13 cellular contexts compared by ENCODE assay signal in the genomic region with DNA sequence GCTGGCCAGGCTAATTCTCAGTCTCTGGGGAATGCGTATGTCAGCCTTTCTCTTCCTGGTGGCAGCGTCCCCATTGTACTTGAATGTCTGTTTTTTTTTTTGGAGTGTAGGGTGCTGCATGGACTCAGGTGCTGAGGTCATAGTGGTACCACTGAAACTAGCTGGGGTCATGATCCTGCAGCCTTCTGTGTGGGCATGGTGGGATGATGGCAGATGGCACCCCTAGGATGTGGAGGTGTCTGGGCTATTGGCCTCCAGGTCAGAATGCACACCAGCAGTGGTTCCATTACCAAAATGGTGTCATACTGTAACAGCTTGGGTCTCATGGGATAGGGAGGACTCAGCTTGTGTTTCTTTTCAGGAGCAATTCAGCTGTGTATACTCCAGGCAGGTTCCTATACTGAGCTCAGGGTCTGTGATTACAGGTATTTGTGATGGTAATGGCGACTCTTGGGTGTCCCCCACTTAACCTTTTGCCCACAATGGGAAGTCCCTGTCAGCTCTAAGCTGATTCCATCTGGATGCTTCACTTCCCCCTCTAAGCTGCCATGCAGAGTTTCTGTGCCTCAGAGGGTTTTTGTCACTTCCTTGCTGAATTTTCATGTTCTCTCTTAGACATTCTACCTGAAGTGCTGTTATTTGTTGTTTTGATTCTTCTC. TPM values are rescaled to one million over a fixed set of nuclear protein-coding genes. Genes with fewer than 3 reads are reported as not detected.
DNase-seq lines count a peak whose midpoint lies in the region; ATAC-seq and TF ChIP-seq lines count a peak whose summit lies in the region.
"Had no signal": no experiment of that assay in that cellular context is flagged by ENCODE, and none has a peak within 500 bp of the region (broad histone marks: within the 10 kb centered on the region; RNA-seq: fewer than 3 reads in every experiment).

No MANE protein-coding gene starts in this region.

- no peaks in the 10 kb centered on the region for H3K27me3 ChIP-seq in effector memory CD4-positive, alpha-beta T cell (replicated peaks; ENCODE audit: control insufficient read depth, insufficient read depth, low read length, poor library complexity, severe bottlenecking)

- peak; percentile 66 for ATAC-seq in GM18517 (IDR thresholded peaks at IDR 0.05; ENCODE audit: unreplicated experiment)
- ATAC-seq in GM21447 (IDR thresholded peaks at IDR 0.05; ENCODE audit: unreplicated experiment): peak; percentile 72
- peak; percentile 68 for ATAC-seq in HG03342 (IDR thresholded peaks at IDR 0.05; ENCODE audit: unreplicated experiment)

- no peaks in the 10 kb centered on the region for H3K4me1 Mint-ChIP-seq in type B pancreatic cell (ENCODE audit: unreplicated experiment)

- H3K4me3 Mint-ChIP-seq in type B pancreatic cell: no peak overlapping the region
- H3K4me3 Mint-ChIP-seq: HFFc6; immature natural killer cell; T-helper 1 cell treated with Interleukin-12 subunit alpha and Interleukin-12 subunit beta and Interleukin-4 antibody, amounts not matched to agents 30 μg/mL and 1 μg/mL, for 36 hours had no signal

- H3K4me3 ChIP-seq in effector memory CD4-positive, alpha-beta T cell (ENCODE audit: insufficient read depth, low read depth, low read length, poor library complexity, severe bottlenecking): no peak overlapping the region

- H3K9me3 Mint-ChIP-seq in type B pancreatic cell: peaks cover 12% of the 10 kb centered on the region

- peaks cover 10% of the 10 kb centered on the region for H3K36me3 ChIP-seq in effector memory CD4-positive, alpha-beta T cell (ENCODE audit: control insufficient read depth, insufficient read depth, low read length)

- H3K4me1 ChIP-seq in effector memory CD4-positive, alpha-beta T cell (ENCODE audit: control insufficient read depth, insufficient read depth, low read length, poor library complexity, severe bottlenecking): no peaks in the 10 kb centered on the region

- H3K36me3 Mint-ChIP-seq in type B pancreatic cell: peaks cover 52% of the 10 kb centered on the region

- no peaks in the 10 kb centered on the region for H3K9me3 ChIP-seq in effector memory CD4-positive, alpha-beta T cell (ENCODE audit: control insufficient read depth, low read length)

- H3K27me3 Mint-ChIP-seq in type B pancreatic cell: no peaks in the 10 kb centered on the region

- H3K27ac ChIP-seq in effector memory CD4-positive, alpha-beta T cell (ENCODE audit: insufficient read depth, low read length, poor library complexity, severe bottlenecking): no peak overlapping the region

- no peak overlapping the region for H3K27ac Mint-ChIP-seq in type B pancreatic cell
- H3K27ac Mint-ChIP-seq: HFFc6; immature natural killer cell; T-helper 1 cell treated with Interleukin-12 subunit alpha and Interleukin-12 subunit beta and Interleukin-4 antibody, amounts not matched to agents 30 μg/mL and 1 μg/mL, for 36 hours had no signal

- DNase-seq in iPS DF 4.7 (ENCODE audit: extremely low read depth, low spot score) (peak; percentile 62), COLO668 (lab: John Stamatoyannopoulos, UW; ENCODE audit: unreplicated experiment) (no peak), type B pancreatic cell (ENCODE audit: extremely low spot score, unreplicated experiment) (no peak), NAMALWA (ENCODE audit: low spot score) (no peak)
- no peak for DNase-seq in effector memory CD4-positive, alpha-beta T cell
- DNase-seq: activated effector memory CD4-positive, alpha-beta T cell treated with Interleukin-2 at 50 U/mL for 16 hours; effector CD4-positive, alpha-beta T cell; immature natural killer cell had no signal

- no peak for TF ChIP-seq CTCF in type B pancreatic cell (conservative IDR thresholded peaks at IDR 0.05)

RNA-seq across cellular contexts. Expression of a gene that starts 17.9 kb away (rescaled TPM):
- total RNA-seq in type B pancreatic cell (ENCODE audit: low replicate concordance): 184 and 204 TPM in 2 replicates
